Comparison of ENCODE assay signal across 23 cellular contexts in the genomic region with DNA sequence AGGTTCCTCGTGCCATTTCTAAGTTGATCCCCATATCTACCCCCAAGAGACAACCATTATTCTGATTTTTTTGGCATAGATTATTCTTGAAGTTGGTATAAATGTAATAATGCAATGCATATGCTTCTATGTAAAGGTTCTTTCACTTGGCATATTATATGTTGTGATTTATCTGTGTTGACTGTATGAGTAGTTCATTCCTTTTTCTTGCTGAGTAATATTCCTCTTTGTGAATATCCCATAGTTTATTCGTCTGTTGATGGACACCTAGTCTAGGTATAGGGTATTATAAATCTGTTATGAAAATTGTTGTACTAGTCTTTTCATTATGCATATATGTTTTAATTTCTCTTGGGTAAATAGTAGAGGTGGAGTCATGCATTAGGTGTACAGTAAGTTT.
"Had no signal": no experiment of that assay in that cellular context is flagged by ENCODE, and none has a peak within 500 bp of the region (broad histone marks: within the 10 kb centered on the region; RNA-seq: fewer than 3 reads in every experiment).

No MANE protein-coding gene starts in this region.

- H3K36me3 ChIP-seq: colonic mucosa, esophagus muscularis mucosa, gastrocnemius medialis, heart right ventricle, left lung, lower lobe of right lung had no signal

- H3K4me1 Mint-ChIP-seq: mesothelial cell of epicardium, naive B cell had no signal

- H3K9me3 ChIP-seq: colonic mucosa, esophagus muscularis mucosa, gastrocnemius medialis, heart right ventricle, left lung, lower lobe of right lung, mucosa of descending colon had no signal

- H3K27ac Mint-ChIP-seq: dendritic cell treated with granulocyte-macrophage colony-stimulating factor and Interleukin-4, amounts not matched to agents 40 ng/mL and 50 ng/mL, for 4 days; effector memory CD8-positive, alpha-beta T cell; endodermal cell; mesothelial cell of epicardium had no signal

- ATAC-seq: effector memory CD8-positive, alpha-beta T cell; gastrocnemius medialis; heart right ventricle; left cardiac atrium; left lung; left ventricle myocardium superior; lower lobe of right lung; mucosa of descending colon had no signal

- H3K4me1 ChIP-seq: colonic mucosa, esophagus muscularis mucosa, gastrocnemius medialis, left lung, lower lobe of right lung had no signal

- H3K27me3 Mint-ChIP-seq: dendritic cell treated with granulocyte-macrophage colony-stimulating factor and Interleukin-4, amounts not matched to agents 40 ng/mL and 50 ng/mL, for 4 days; effector memory CD8-positive, alpha-beta T cell; naive B cell had no signal

- FAIRE-seq: endometrium, islet of Langerhans had no signal

- H3K27ac ChIP-seq: colonic mucosa, esophagus muscularis mucosa, gastrocnemius medialis, heart right ventricle, left lung, lower lobe of right lung had no signal

- H3K36me3 Mint-ChIP-seq: naive B cell had no signal

- H3K4me3 ChIP-seq: colonic mucosa, esophagus muscularis mucosa, gastrocnemius medialis, heart right ventricle, left lung, lower lobe of right lung, mucosa of descending colon had no signal

- H3K4me3 Mint-ChIP-seq: dendritic cell treated with granulocyte-macrophage colony-stimulating factor and Interleukin-4, amounts not matched to agents 40 ng/mL and 50 ng/mL, for 4 days; effector memory CD8-positive, alpha-beta T cell; endodermal cell; mesothelial cell of epicardium; naive B cell had no signal

- DNase-seq: colonic mucosa; cortex of kidney; effector CD8-positive, alpha-beta T cell; effector memory CD8-positive, alpha-beta T cell; endodermal cell; foreskin melanocyte; gastrocnemius medialis; glutamatergic neuron; head of caudate nucleus; heart right ventricle; hippocampal formation; left cardiac atrium; left lung; left ventricle myocardium superior; lower lobe of right lung; mesenchymal stem cell; mucosa of descending colon; naive B cell had no signal

- H3K9me3 Mint-ChIP-seq: dendritic cell treated with granulocyte-macrophage colony-stimulating factor and Interleukin-4, amounts not matched to agents 40 ng/mL and 50 ng/mL, for 4 days; effector memory CD8-positive, alpha-beta T cell; endodermal cell had no signal

- H3K27me3 ChIP-seq: colonic mucosa, esophagus muscularis mucosa, gastrocnemius medialis, heart right ventricle, left lung had no signal
